ENCODE assay signal across 23 cellular contexts in genomic region chr3:139939681-139940190, GRCh38. TPM values are rescaled to one million over a fixed set of nuclear protein-coding genes. Genes with fewer than 3 reads are reported as not detected.
DNase-seq lines count a peak whose midpoint lies in the region; ATAC-seq and TF ChIP-seq lines count a peak whose summit lies in the region.
"Had no signal": no experiment of that assay in that cellular context is flagged by ENCODE, and none has a peak within 500 bp of the region (broad histone marks: within the 10 kb centered on the region; RNA-seq: fewer than 3 reads in every experiment).

No MANE protein-coding gene starts in this region.

- DNase-seq in DMS79 treated with DMSO at 0.1 percent for 48 hours (lab: John Stamatoyannopoulos, UW): peak; percentile 41
- DNase-seq in DMS79 (lab: John Stamatoyannopoulos, UW): no peak
- peak; percentile 89 for DNase-seq in esophagus muscularis mucosa (ENCODE audit: extremely low spot score)
- DNase-seq in smooth muscle cell (lab: John Stamatoyannopoulos, UW; ENCODE audit: unreplicated experiment): no peak
- DNase-seq in natural killer cell: no peak
- DNase-seq: 8988T; ACHN; BE2C; C1 segment of cervical spinal cord; CD4-positive, alpha-beta memory T cell; CD4-positive, CD25-positive, alpha-beta regulatory T cell; CD8-positive, alpha-beta memory T cell; COR-L47; DMS 273 treated with DMSO at 0.1 percent for 48 hours; DMS153; DND-41; EL; GDM1 had no signal

- peaks cover 2 to 3% of the 10 kb centered on the region in 2 donors for H3K9me3 Mint-ChIP-seq in natural killer cell

- TF ChIP-seq EP300 in esophagus muscularis mucosa (IDR thresholded peaks at IDR 0.05): no peak

- TF ChIP-seq CTCF in 22Rv1 (IDR thresholded peaks at IDR 0.05) (no peak), esophagus muscularis mucosa (IDR thresholded peaks at IDR 0.05) (no peak), smooth muscle cell (IDR thresholded peaks at IDR 0.05; ENCODE audit: borderline replicate concordance, insufficient read depth, poor library complexity, severe bottlenecking) (no peak), natural killer cell (IDR thresholded peaks at IDR 0.05) (no peak)

- H3K9me3 ChIP-seq in esophagus muscularis mucosa (no peaks in the 10 kb centered on the region), subcutaneous abdominal adipose tissue (ENCODE audit: control insufficient read depth in 5 of 5, low read length in 5 of 5) (no peaks in the 10 kb centered on the region), smooth muscle cell (replicated peaks; ENCODE audit: low read depth) (no peaks in the 10 kb centered on the region)
- H3K9me3 ChIP-seq: BE2C, BLaER1 had no signal

- no peaks in the 10 kb centered on the region for H3K36me3 Mint-ChIP-seq in natural killer cell
- H3K36me3 Mint-ChIP-seq: CD14-positive monocyte; CD4-positive, alpha-beta memory T cell; CD4-positive, CD25-positive, alpha-beta regulatory T cell had no signal

- peaks cover 0 to 70% (median 16%) of the 10 kb centered on the region in 4 donors for H3K27me3 ChIP-seq in esophagus muscularis mucosa
- H3K27me3 ChIP-seq in subcutaneous abdominal adipose tissue (ENCODE audit: control insufficient read depth in 5 of 5, insufficient read depth in 4 of 5, low read length in 5 of 5): peaks cover 0 to 10% (median 4%) of the 10 kb centered on the region in 5 donors
- H3K27me3 ChIP-seq in smooth muscle cell (ENCODE audit: low read depth): peaks cover 34% of the 10 kb centered on the region

- no peaks in the 10 kb centered on the region for H4K20me1 ChIP-seq in smooth muscle cell (ENCODE audit: low read depth)

- no peaks in the 10 kb centered on the region for H3K79me2 ChIP-seq in smooth muscle cell (ENCODE audit: low read depth)

- 83% methylated on average over 2 of the region's 2 CpGs for WGBS in esophagus muscularis mucosa
- 93% methylated on average over 2 of the region's 2 CpGs for WGBS in smooth muscle cell (ENCODE audit: low lambda C conversion rate)

- H3K27ac ChIP-seq in 22Rv1: peak overlapping the region; percentile 41; the same call in 1 of the 2 replicates
- H3K27ac ChIP-seq in esophagus muscularis mucosa (replicated peaks in 1 of 4): no peak overlapping the region
- H3K27ac ChIP-seq in subcutaneous abdominal adipose tissue (ENCODE audit: low read depth, low read length): peak overlapping the region; percentile 66
- no peak overlapping the region for H3K27ac ChIP-seq in smooth muscle cell (ENCODE audit: low read depth)
- H3K27ac ChIP-seq: BLaER1 had no signal

- H3K4me2 ChIP-seq in smooth muscle cell: no peak overlapping the region
- H3K4me2 ChIP-seq: BLaER1 had no signal

- no peaks in the 10 kb centered on the region for H3K4me1 Mint-ChIP-seq in natural killer cell

- H3K27ac Mint-ChIP-seq in natural killer cell: no peak overlapping the region
- H3K27ac Mint-ChIP-seq: CD14-positive monocyte; CD4-positive, alpha-beta memory T cell; CD4-positive, CD25-positive, alpha-beta regulatory T cell; CD8-positive, alpha-beta memory T cell had no signal

- H3F3A ChIP-seq in smooth muscle cell (ENCODE audit: low read depth): no peaks in the 10 kb centered on the region

- H3K4me3 Mint-ChIP-seq in natural killer cell: no peak overlapping the region
- H3K4me3 Mint-ChIP-seq: CD14-positive monocyte; CD4-positive, CD25-positive, alpha-beta regulatory T cell; CD8-positive, alpha-beta memory T cell had no signal

- H3K27me3 Mint-ChIP-seq in natural killer cell (ENCODE audit: low read depth in 2 of 2): peaks cover 28 to 40% of the 10 kb centered on the region in 2 donors

- TF ChIP-seq POLR2A in esophagus muscularis mucosa (IDR thresholded peaks at IDR 0.05; ENCODE audit: low read depth): no peak

- ATAC-seq in natural killer cell: no peak
- ATAC-seq: GM12878 had no signal

- H3K4me3 ChIP-seq in esophagus muscularis mucosa (no peak overlapping the region), subcutaneous abdominal adipose tissue (ENCODE audit: low read depth in 1 of 5, low read length in 5 of 5) (no peak overlapping the region), smooth muscle cell (no peak overlapping the region)
- H3K4me3 ChIP-seq: BLaER1, GM12878 had no signal

- intact Hi-C loops in esophagus muscularis mucosa (cut with DNase I): loop anchor here (10.0 kb wide), 1 partner anchor 925 kb away; no protein-coding TSS in a partner anchor
- intact Hi-C loops in natural killer cell (cut with micrococcal nuclease): no loop called here

- H2AFZ ChIP-seq in smooth muscle cell (ENCODE audit: low read depth): no peak overlapping the region

- H3K4me1 ChIP-seq in esophagus muscularis mucosa: peaks cover 18 to 23% (median 20%) of the 10 kb centered on the region in 4 donors
- H3K4me1 ChIP-seq in subcutaneous abdominal adipose tissue (ENCODE audit: control insufficient read depth in 5 of 5, insufficient read depth in 5 of 5, low read length in 5 of 5): peaks cover 1 to 62% (median 47%) of the 10 kb centered on the region in 5 donors
- H3K4me1 ChIP-seq in smooth muscle cell (ENCODE audit: low read depth): peaks cover 4% of the 10 kb centered on the region
- H3K4me1 ChIP-seq: BE2C had no signal

- no peak overlapping the region for H3K9ac ChIP-seq in subcutaneous abdominal adipose tissue (ENCODE audit: low read length in 5 of 5)
- H3K9ac ChIP-seq in smooth muscle cell (ENCODE audit: low read depth): no peak overlapping the region
- H3K9ac ChIP-seq: BLaER1 had no signal

- H3K36me3 ChIP-seq in esophagus muscularis mucosa: no peaks in the 10 kb centered on the region
- H3K36me3 ChIP-seq in subcutaneous abdominal adipose tissue (ENCODE audit: control insufficient read depth in 5 of 5, insufficient read depth in 5 of 5, low read length in 5 of 5): no peaks in the 10 kb centered on the region
- no peaks in the 10 kb centered on the region for H3K36me3 ChIP-seq in smooth muscle cell (ENCODE audit: low read depth)
- H3K36me3 ChIP-seq: BE2C, BLaER1 had no signal

RNA-seq across cellular contexts. Expression of gene CLSTN2, which starts 4.8 kb away (rescaled TPM):
- total RNA-seq in esophagus muscularis mucosa (1 to 10 TPM; 3.7 to 9.5 (median 7.4) TPM), smooth muscle cell (0.85 and 1.5 TPM in 2 replicates), natural killer cell (under 1 TPM in 1 of 3 donors, not detected in 2; 0.05 TPM)
- 0.91 and 1.9 TPM in 2 replicates for polyA plus RNA-seq in smooth muscle cell
- total RNA-seq: CD4-positive, alpha-beta memory T cell; CD4-positive, CD25-positive, alpha-beta regulatory T cell; CD8-positive, alpha-beta memory T cell had no signal
- polyA plus RNA-seq: CD14-positive monocyte; CD4-positive, alpha-beta memory T cell; CD4-positive, CD25-positive, alpha-beta regulatory T cell; CD8-positive, alpha-beta memory T cell had no signal

Comparison
In these comparisons a context has a peak if more than half of its experiments do, and no peak if none do; other contexts are left out.
1. DNase-seq: peak in DMS79 treated with DMSO at 0.1 percent for 48 hours (single experiment) and esophagus muscularis mucosa (single experiment); none in DMS79 (single experiment), smooth muscle cell (single experiment) and natural killer cell (single experiment).
2. H3K27ac ChIP-seq: peak in 22Rv1 (single experiment) and subcutaneous abdominal adipose tissue (single experiment); none in esophagus muscularis mucosa (0 of 4) and smooth muscle cell (single experiment).